Comparison of ENCODE assay signal across 1 cellular context in the genomic region with DNA sequence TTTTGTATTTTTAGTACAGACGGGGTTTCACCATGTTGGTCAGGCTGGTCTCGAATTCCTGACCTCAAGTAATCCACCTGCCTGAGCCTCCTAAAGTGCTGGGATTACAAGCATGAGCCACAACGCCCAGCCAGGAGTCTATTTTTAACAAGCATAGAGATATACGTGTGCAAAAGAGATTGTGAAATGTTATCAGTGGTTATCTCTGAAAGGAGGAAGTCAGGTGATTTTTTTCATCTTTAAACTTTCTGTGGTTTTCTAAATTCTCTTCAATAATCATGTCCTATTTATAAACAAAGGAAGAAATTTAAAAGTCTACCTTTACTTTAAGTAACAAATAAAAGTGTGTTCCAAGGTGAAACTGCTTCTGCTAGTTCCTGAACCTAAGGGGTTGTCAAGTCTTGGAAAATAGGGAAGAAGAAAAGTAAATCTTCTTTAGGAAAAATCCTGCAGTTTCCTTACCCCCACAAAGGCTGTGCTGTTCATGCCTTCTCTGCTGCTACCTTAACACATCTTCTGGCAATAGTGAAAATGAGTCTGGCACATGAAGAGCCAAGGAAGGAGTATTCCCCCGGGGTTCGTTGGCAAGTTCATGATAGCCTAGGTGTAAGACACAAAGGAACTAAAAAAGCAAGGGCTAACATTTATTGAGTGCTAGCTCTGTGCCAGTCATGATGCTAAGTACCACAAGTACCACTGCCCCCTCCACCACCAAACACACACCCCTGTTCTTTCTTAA.
TF ChIP-seq lines count a peak whose summit lies in the region.

No MANE protein-coding gene starts in this region.

TF ChIP-seq in H1, 55 proteins besides CTCF, POLR2A, EP300 and RAD21 (continued from another document):
- TF ChIP-seq, protein P1, sequence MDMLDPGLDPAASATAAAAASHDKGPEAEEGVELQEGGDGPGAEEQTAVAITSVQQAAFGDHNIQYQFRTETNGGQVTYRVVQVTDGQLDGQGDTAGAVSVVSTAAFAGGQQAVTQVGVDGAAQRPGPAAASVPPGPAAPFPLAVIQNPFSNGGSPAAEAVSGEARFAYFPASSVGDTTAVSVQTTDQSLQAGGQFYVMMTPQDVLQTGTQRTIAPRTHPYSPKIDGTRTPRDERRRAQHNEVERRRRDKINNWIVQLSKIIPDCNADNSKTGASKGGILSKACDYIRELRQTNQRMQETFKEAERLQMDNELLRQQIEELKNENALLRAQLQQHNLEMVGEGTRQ (IDR thresholded peaks at IDR 0.05; ENCODE audit: low read length) = no peak
- TF ChIP-seq CHD1 (IDR thresholded peaks at IDR 0.05; ENCODE audit: low read depth, low read length) = no peak
- no peak for TF ChIP-seq TAF1 (IDR thresholded peaks at IDR 0.05; ENCODE audit: low read depth, low read length)
- TF ChIP-seq JUND (IDR thresholded peaks at IDR 0.05; ENCODE audit: low read length) = no peak
- TF ChIP-seq JUN (IDR thresholded peaks at IDR 0.05; ENCODE audit: low read depth, low read length) = no peak
